26 cellular contexts compared by ENCODE assay signal in genomic region chr12:57641699-57642442, GRCh38. TPM values are rescaled to one million over a fixed set of nuclear protein-coding genes. Genes with fewer than 3 reads are reported as not detected.
DNase-seq lines count a peak whose midpoint lies in the region; ATAC-seq, FAIRE-seq and TF ChIP-seq lines count a peak whose summit lies in the region.
"Had no signal": no experiment of that assay in that cellular context is flagged by ENCODE, and none has a peak within 500 bp of the region (broad histone marks: within the 10 kb centered on the region; RNA-seq: fewer than 3 reads in every experiment).

No MANE protein-coding gene starts in this region.

- H3K9ac ChIP-seq in MM.1S (ENCODE audit: low read length), result no peak overlapping the region; the same call in 1 of the 2 replicates
- H3K9ac ChIP-seq: GM23248, SK-N-SH had no signal

- no peaks in the 10 kb centered on the region for H3K36me3 ChIP-seq in MM.1S (replicated peaks; ENCODE audit: insufficient read depth, low read length)
- H3K36me3 ChIP-seq in PC-9 (ENCODE audit: low read depth), result no peaks in the 10 kb centered on the region
- H3K36me3 ChIP-seq in pancreas, result no peaks in the 10 kb centered on the region
- H3K36me3 ChIP-seq in WERI-Rb-1, result no peaks in the 10 kb centered on the region
- H3K36me3 ChIP-seq: BE2C, HAP-1, Peyer's patch had no signal

- TF ChIP-seq CTCF in MM.1S (IDR thresholded peaks at IDR 0.05; ENCODE audit: low read length) (no peak), PC-9 (conservative IDR thresholded peaks at IDR 0.05) (no peak), pancreas (IDR thresholded peaks at IDR 0.05) (no peak), WERI-Rb-1 (IDR thresholded peaks at IDR 0.05; ENCODE audit: low read depth, low read length) (no peak)

- 30 to 33% methylated on average over 5 of the region's 5 CpGs for WGBS in pancreas, 2 donors

- H3K27ac ChIP-seq in MM.1S (ENCODE audit: low read length) (no peak overlapping the region), PC-9 (no peak overlapping the region), pancreas (no peak overlapping the region), WERI-Rb-1 (no peak overlapping the region)
- H3K27ac ChIP-seq: GM23248, HL-60, Peyer's patch had no signal

- BruUV-seq in PC-9 (replicated peaks; lab: Mats Ljungman, UMichigan), result no TSS peak

- peak overlapping the region; percentile 60 for H2AFZ ChIP-seq in MM.1S (ENCODE audit: low read length)
- no peak overlapping the region for H2AFZ ChIP-seq in PC-9
- H2AFZ ChIP-seq: GM23248 had no signal

- H3K4me1 ChIP-seq in MM.1S (ENCODE audit: low read length) (peaks cover 5% of the 10 kb centered on the region; the same call in 1 of the 2 replicates), PC-9 (replicated peaks; ENCODE audit: insufficient read depth) (no peaks in the 10 kb centered on the region), pancreas (no peaks in the 10 kb centered on the region)
- H3K4me1 ChIP-seq: BE2C, Peyer's patch had no signal

- intact Hi-C loops in PC-9 (cut with micrococcal nuclease; ENCODE audit: unreplicated experiment) (no loop called here), pancreas (cut with DNase I) (no loop called here), sciatic nerve (cut with DNase I) (no loop called here)

- no peaks in the 10 kb centered on the region for H3K27me3 ChIP-seq in MM.1S (replicated peaks; ENCODE audit: insufficient read depth, low read length)
- peaks cover 27% of the 10 kb centered on the region for H3K27me3 ChIP-seq in PC-9 (ENCODE audit: insufficient read depth, low read depth)
- no peaks in the 10 kb centered on the region for H3K27me3 ChIP-seq in pancreas
- no peaks in the 10 kb centered on the region for H3K27me3 ChIP-seq in WERI-Rb-1 (ENCODE audit: insufficient read depth, low read depth, severe bottlenecking)
- H3K27me3 ChIP-seq: Peyer's patch had no signal

- peak overlapping the region; percentile 65 for H3K4me2 ChIP-seq in MM.1S (ENCODE audit: low read depth, low read length)
- H3K4me2 ChIP-seq in PC-9, result peak overlapping the region; percentile 36; the same call in 1 of the 2 replicates
- H3K4me2 ChIP-seq: SK-N-SH had no signal

- no peak for FAIRE-seq in pancreas (lab: Jason Lieb, UNC)

- H3K4me3 ChIP-seq in MM.1S (ENCODE audit: low read length) (no peak overlapping the region), PC-9 (no peak overlapping the region), pancreas (no peak overlapping the region), WERI-Rb-1 (ENCODE audit: low read depth, low read length) (no peak overlapping the region)
- H3K4me3 ChIP-seq: GM23248, HAP-1, Peyer's patch had no signal

- ATAC-seq in pancreas (peak in 2 of 4 donors; percentile 50 to 55), sciatic nerve (no peak)

- H3K79me2 ChIP-seq in MM.1S (ENCODE audit: low read length), result no peaks in the 10 kb centered on the region
- H3K79me2 ChIP-seq in PC-9 (ENCODE audit: low read depth), result no peaks in the 10 kb centered on the region

- no peaks in the 10 kb centered on the region for H4K20me1 ChIP-seq in MM.1S (ENCODE audit: insufficient read depth, low read length)
- H4K20me1 ChIP-seq in PC-9 (ENCODE audit: insufficient read depth), result no peaks in the 10 kb centered on the region

- H3K9me3 ChIP-seq in MM.1S (replicated peaks; ENCODE audit: insufficient read depth, low read length) (no peaks in the 10 kb centered on the region), PC-9 (ENCODE audit: insufficient read depth, low read depth) (peaks cover 20% of the 10 kb centered on the region), pancreas (no peaks in the 10 kb centered on the region), WERI-Rb-1 (ENCODE audit: severe bottlenecking) (peaks cover 13% of the 10 kb centered on the region)

- POLR2A ChIA-PET in PC-9 (lab: Charles Lee; ENCODE audit: unreplicated experiment), result interaction anchor here (0.6 kb wide), 1 partner anchor 38 kb away, joined by 3 read pairs; no protein-coding TSS in a partner anchor

- CTCF ChIA-PET in PC-9 (lab: Charles Lee), result interaction anchor here (0.7 kb wide), 1 partner anchor 85 kb away, joined by 5 read pairs; no protein-coding TSS in a partner anchor

- H3K9me2 ChIP-seq in MM.1S (replicated peaks; ENCODE audit: insufficient read depth, low read length), result no peaks in the 10 kb centered on the region
- no peaks in the 10 kb centered on the region for H3K9me2 ChIP-seq in PC-9 (ENCODE audit: insufficient read depth)
- H3K9me2 ChIP-seq: SK-N-SH had no signal

- DNase-seq in NCI-H748 (lab: John Stamatoyannopoulos, UW; ENCODE audit: unreplicated experiment) (peak; percentile 47), NCI-H748 treated with DMSO at 0.1 percent for 48 hours (lab: John Stamatoyannopoulos, UW) (no peak), MM.1S (peak; percentile 65), PC-9 (no peak), pancreas (peak in 4 of 6 donors; percentile 35 to 64 (median 56)), sciatic nerve (ENCODE audit: low spot score) (no peak), WERI-Rb-1 (no peak), RKO (ENCODE audit: low spot score) (no peak)
- DNase-seq: 8988T; ACHN; BE2C; CD8-positive, alpha-beta memory T cell; GM23248; NCI-H1105 treated with DMSO at 0.1 percent for 48 hours; NCI-H1694; NCI-H2029 treated with DMSO at 0.1 percent for 48 hours; NCI-H2227 treated with DMSO at 0.1 percent for 48 hours; NCI-H526 treated with DMSO at 0.1 percent for 48 hours; Peyer's patch; SIG-M5; SK-N-SH; SW 1271 had no signal

- H3F3A ChIP-seq in MM.1S (ENCODE audit: insufficient read depth, low read length), result no peaks in the 10 kb centered on the region
- H3F3A ChIP-seq in PC-9 (ENCODE audit: insufficient read depth, low read depth), result no peaks in the 10 kb centered on the region

RNA-seq across cellular contexts. Expression of gene B4GALNT1, which starts 8.9 kb away (rescaled TPM):
- total RNA-seq in PC-9 (2021), result 15.0 and 17.9 TPM in 2 replicates
- under 1 TPM in 5 of 6 donors, not detected in 1; 0.04 to 0.78 (median 0.24) TPM for total RNA-seq in pancreas
- 1 to 10 TPM in 1 of 2 donors, under 1 TPM in 1; 0.61 to 1.1 TPM for polyA plus RNA-seq in pancreas
- total RNA-seq in sciatic nerve, result 16.6 TPM
- polyA plus RNA-seq: CD14-positive monocyte; CD8-positive, alpha-beta memory T cell; IgD-negative memory B cell had no signal

RNA-seq across cellular contexts. Expression of gene ARHGEF25, which starts 30.6 kb away (rescaled TPM):
- 12.9 and 18.8 TPM in 2 replicates for total RNA-seq in PC-9 (2021)
- 1 to 10 TPM; 1.8 to 7.0 (median 3.3) TPM for total RNA-seq in pancreas
- 10 to 100 TPM; 16.5 to 22.1 TPM for polyA plus RNA-seq in pancreas
- 61.3 TPM for total RNA-seq in sciatic nerve
- polyA plus RNA-seq: CD14-positive monocyte; CD8-positive, alpha-beta memory T cell; IgD-negative memory B cell had no signal

RNA-seq across cellular contexts. Expression of gene DTX3, which starts 37.2 kb away (rescaled TPM):
- total RNA-seq in PC-9 (2021), result 16.2 and 18.1 TPM in 2 replicates
- total RNA-seq in pancreas, result 10 to 100 TPM in 4 of 6 donors, 1 to 10 TPM in 2; 9.0 to 22.9 (median 12.1) TPM
- polyA plus RNA-seq in pancreas, result 10 to 100 TPM; 36.6 to 71.7 TPM
- total RNA-seq in sciatic nerve, result 42.9 TPM

RNA-seq across cellular contexts. Expression of gene PIP4K2C, which starts 50.9 kb away (rescaled TPM):
- total RNA-seq in PC-9 (2021) (47.7 and 48.7 TPM in 2 replicates), pancreas (10 to 100 TPM; 11.3 to 17.0 (median 15.4) TPM), sciatic nerve (26.0 TPM)
- polyA plus RNA-seq in pancreas, result 10 to 100 TPM in 1 of 2 donors, 1 to 10 TPM in 1; 5.3 to 15.9 TPM

RNA-seq across cellular contexts. Expression of gene OS9, which starts 52.1 kb away (rescaled TPM):
- total RNA-seq in PC-9 (2021) (96.7 and 108 TPM in 2 replicates), pancreas (100 to 1,000 TPM; 177 to 254 (median 196) TPM), sciatic nerve (230 TPM)
- polyA plus RNA-seq in pancreas, result 100 to 1,000 TPM; 177 to 192 TPM

Comparison
In these comparisons a context has a peak if more than half of its experiments do, and no peak if none do; other contexts are left out.
1. DNase-seq: peak in NCI-H748 (single experiment), MM.1S (single experiment) and pancreas (4 of 6); none in NCI-H748 treated with DMSO at 0.1 percent for 48 hours (single experiment), PC-9 (0 of 2), sciatic nerve (single experiment), WERI-Rb-1 (single experiment) and RKO (single experiment).